ENCODE assay signal across 11 cellular contexts in the genomic region with DNA sequence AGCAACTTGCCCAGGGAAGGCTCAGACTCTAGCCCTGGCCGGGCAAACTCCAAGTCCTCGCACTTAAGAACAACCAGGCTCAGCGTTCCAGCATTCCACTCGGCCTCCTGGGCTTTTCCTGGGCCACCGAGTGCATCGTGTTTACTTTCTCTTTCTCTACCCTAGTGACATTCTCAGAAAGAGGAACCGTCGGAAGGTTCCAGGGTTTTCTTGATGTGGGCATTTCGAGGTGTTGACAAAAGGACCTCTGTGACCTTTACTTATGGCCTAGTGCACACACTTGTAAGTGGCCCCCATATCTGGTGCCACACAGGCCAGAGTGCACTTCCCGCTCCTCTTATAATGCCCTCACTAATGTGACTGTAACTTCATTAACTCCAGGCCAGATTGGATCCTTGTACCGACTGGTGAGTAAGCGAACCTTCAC. TPM values are rescaled to one million over a fixed set of nuclear protein-coding genes. Genes with fewer than 3 reads are reported as not detected.
DNase-seq lines count a peak whose midpoint lies in the region; ATAC-seq and TF ChIP-seq lines count a peak whose summit lies in the region.
"Had no signal": no experiment of that assay in that cellular context is flagged by ENCODE, and none has a peak within 500 bp of the region (broad histone marks: within the 10 kb centered on the region; RNA-seq: fewer than 3 reads in every experiment).

No MANE protein-coding gene starts in this region.

- H3K27ac Mint-ChIP-seq in activated CD8-positive, alpha-beta memory T cell treated with anti-CD3 and anti-CD28 coated beads, Interleukin-2, amount 10 ng/mL, durations not matched to agents 7 days and 5 days, result peak overlapping the region; percentile 45
- H3K27ac Mint-ChIP-seq in activated CD8-positive, alpha-beta T cell treated with anti-CD3 and anti-CD28 coated beads, Interleukin-2, amount 10 ng/mL, durations not matched to agents 7 days and 5 days, result peak overlapping the region; percentile 96

- H3K9me3 ChIP-seq in lower lobe of right lung (no peaks in the 10 kb centered on the region), PC-9 (ENCODE audit: insufficient read depth, low read depth) (no peaks in the 10 kb centered on the region)

- no peak for TF ChIP-seq CTCF in lower lobe of right lung (IDR thresholded peaks at IDR 0.05)
- TF ChIP-seq CTCF in PC-9 (conservative IDR thresholded peaks at IDR 0.05), result no peak

- H3K9me3 Mint-ChIP-seq in activated CD8-positive, alpha-beta memory T cell treated with anti-CD3 and anti-CD28 coated beads, Interleukin-2, amount 10 ng/mL, durations not matched to agents 7 days and 5 days (ENCODE audit: low read depth), result no peaks in the 10 kb centered on the region
- H3K9me3 Mint-ChIP-seq in activated CD8-positive, alpha-beta T cell treated with anti-CD3 and anti-CD28 coated beads, Interleukin-2, amount 10 ng/mL, durations not matched to agents 7 days and 5 days (ENCODE audit: insufficient read depth), result no peaks in the 10 kb centered on the region

- ATAC-seq in activated CD8-positive, alpha-beta memory T cell treated with anti-CD3 and anti-CD28 coated beads, Interleukin-2, amount 10 ng/mL, durations not matched to agents 7 days and 5 days, result no peak
- no peak for ATAC-seq in activated CD8-positive, alpha-beta T cell treated with anti-CD3 and anti-CD28 coated beads, Interleukin-2, amount 10 ng/mL, durations not matched to agents 7 days and 5 days
- ATAC-seq in lower lobe of right lung (no peak), HG03442 (IDR thresholded peaks at IDR 0.05; ENCODE audit: unreplicated experiment) (no peak)

- no TSS peak for BruUV-seq in PC-9 (replicated peaks; lab: Mats Ljungman, UMichigan)

- no peaks in the 10 kb centered on the region for H4K20me1 ChIP-seq in PC-9 (ENCODE audit: insufficient read depth)

- H3K27me3 ChIP-seq in lower lobe of right lung (ENCODE audit: low read depth), result no peaks in the 10 kb centered on the region
- no peaks in the 10 kb centered on the region for H3K27me3 ChIP-seq in PC-9 (ENCODE audit: insufficient read depth, low read depth)

- peaks cover 6% of the 10 kb centered on the region for H3K27me3 Mint-ChIP-seq in activated CD8-positive, alpha-beta memory T cell treated with anti-CD3 and anti-CD28 coated beads, Interleukin-2, amount 10 ng/mL, durations not matched to agents 7 days and 5 days
- no peaks in the 10 kb centered on the region for H3K27me3 Mint-ChIP-seq in activated CD8-positive, alpha-beta T cell treated with anti-CD3 and anti-CD28 coated beads, Interleukin-2, amount 10 ng/mL, durations not matched to agents 7 days and 5 days (ENCODE audit: low read depth)

- no peaks in the 10 kb centered on the region; the same call in 1 of the 2 replicates for H3K9me2 ChIP-seq in PC-9 (ENCODE audit: insufficient read depth)

- CTCF ChIA-PET in activated CD8-positive, alpha-beta memory T cell treated with anti-CD3 and anti-CD28 coated beads, Interleukin-2, amount 10 ng/mL, durations not matched to agents 7 days and 5 days (lab: Charles Lee), result interaction anchor here (1.0 to 1.1 kb wide), 2 partner anchors 49 to 168 kb away, joined by 3 to 5 read pairs; no protein-coding TSS in a partner anchor
- CTCF ChIA-PET in activated CD8-positive, alpha-beta T cell treated with anti-CD3 and anti-CD28 coated beads, Interleukin-2, amount 10 ng/mL, durations not matched to agents 7 days and 5 days (lab: Charles Lee), result interaction anchor here (1.0 to 3.1 kb wide), 4 partner anchors 9 to 169 kb away, joined by 5 to 17 read pairs (median 7); no protein-coding TSS in a partner anchor
- CTCF ChIA-PET in PC-9 (lab: Charles Lee), result no interaction called here

- POLR2A ChIA-PET in activated CD8-positive, alpha-beta T cell treated with anti-CD3 and anti-CD28 coated beads, Interleukin-2, amount 10 ng/mL, durations not matched to agents 7 days and 5 days (lab: Charles Lee), result interaction anchor here (0.8 to 1.7 kb wide), 3 partner anchors 9 to 52 kb away, joined by 3 to 7 read pairs (median 4); no protein-coding TSS in a partner anchor
- POLR2A ChIA-PET in PC-9 (lab: Charles Lee; ENCODE audit: unreplicated experiment), result interaction anchor here (0.6 kb wide), 1 partner anchor 88 kb away, joined by 3 read pairs; no protein-coding TSS in a partner anchor

- H3K27ac ChIP-seq in lower lobe of right lung (peak overlapping the region; percentile 75), substantia nigra (ENCODE audit: low read depth, low read length, poor library complexity, severe bottlenecking) (peak overlapping the region; percentile 40), PC-9 (no peak overlapping the region)

- H3K4me1 Mint-ChIP-seq in activated CD8-positive, alpha-beta memory T cell treated with anti-CD3 and anti-CD28 coated beads, Interleukin-2, amount 10 ng/mL, durations not matched to agents 7 days and 5 days, result peaks cover 37% of the 10 kb centered on the region
- H3K4me1 Mint-ChIP-seq in activated CD8-positive, alpha-beta T cell treated with anti-CD3 and anti-CD28 coated beads, Interleukin-2, amount 10 ng/mL, durations not matched to agents 7 days and 5 days (ENCODE audit: low read depth), result peaks cover 61% of the 10 kb centered on the region

- H3K36me3 Mint-ChIP-seq in activated CD8-positive, alpha-beta memory T cell treated with anti-CD3 and anti-CD28 coated beads, Interleukin-2, amount 10 ng/mL, durations not matched to agents 7 days and 5 days, result peaks cover 5% of the 10 kb centered on the region
- peaks cover 11% of the 10 kb centered on the region for H3K36me3 Mint-ChIP-seq in activated CD8-positive, alpha-beta T cell treated with anti-CD3 and anti-CD28 coated beads, Interleukin-2, amount 10 ng/mL, durations not matched to agents 7 days and 5 days (ENCODE audit: low read depth)

- H3K4me3 Mint-ChIP-seq in activated CD8-positive, alpha-beta memory T cell treated with anti-CD3 and anti-CD28 coated beads, Interleukin-2, amount 10 ng/mL, durations not matched to agents 7 days and 5 days, result no peak overlapping the region
- peak overlapping the region; percentile 69 for H3K4me3 Mint-ChIP-seq in activated CD8-positive, alpha-beta T cell treated with anti-CD3 and anti-CD28 coated beads, Interleukin-2, amount 10 ng/mL, durations not matched to agents 7 days and 5 days

- H3K4me1 ChIP-seq in lower lobe of right lung (peaks cover 22% of the 10 kb centered on the region), PC-9 (replicated peaks; ENCODE audit: insufficient read depth) (peaks cover 36% of the 10 kb centered on the region)

- H3K36me3 ChIP-seq in lower lobe of right lung, result no peaks in the 10 kb centered on the region
- H3K36me3 ChIP-seq in PC-9 (ENCODE audit: low read depth), result no peaks in the 10 kb centered on the region

- no peak overlapping the region for H3K4me2 ChIP-seq in PC-9

- intact Hi-C loops in lower lobe of right lung (cut with DNase I), result no loop called here
- intact Hi-C loops in PC-9 (cut with micrococcal nuclease; ENCODE audit: unreplicated experiment), result loop anchor here (5.0 kb wide), 2 partner anchors 76 to 491 kb away; no protein-coding TSS in a partner anchor

- DNase-seq in activated CD8-positive, alpha-beta memory T cell treated with anti-CD3 and anti-CD28 coated beads, Interleukin-2, amount 10 ng/mL, durations not matched to agents 7 days and 5 days, result no peak
- no peak for DNase-seq in activated CD8-positive, alpha-beta memory T cell treated with anti-CD3 and anti-CD28 coated beads for 24 hours
- DNase-seq in activated CD8-positive, alpha-beta T cell treated with anti-CD3 and anti-CD28 coated beads, Interleukin-2, amount 10 ng/mL, durations not matched to agents 7 days and 5 days, result peak; percentile 59
- DNase-seq in lower lobe of right lung (no peak), substantia nigra (lab: John Stamatoyannopoulos, UW) (peak in 7 of 49 donors; percentile 16 to 47 (median 29)), PC-9 (no peak)
- DNase-seq in stimulated activated CD4-positive, alpha-beta T cell treated with anti-CD3 and anti-CD28 coated beads, Interleukin-12 subunit alpha, Interleukin-12 subunit beta, amount 100 ng/mL, for 4 hours, result no peak
- DNase-seq: activated CD4-positive, alpha-beta T cell treated with anti-CD3 and anti-CD28 coated beads for 48 hours; NCI-H2171 had no signal

- peaks cover 16% of the 10 kb centered on the region for H3K79me2 ChIP-seq in PC-9 (ENCODE audit: low read depth)

- H2AFZ ChIP-seq in PC-9, result no peak overlapping the region

- no peak overlapping the region for H3K4me3 ChIP-seq in lower lobe of right lung
- no peak overlapping the region for H3K4me3 ChIP-seq in PC-9

- peaks cover 13% of the 10 kb centered on the region for H3F3A ChIP-seq in PC-9 (ENCODE audit: insufficient read depth, low read depth)

RNA-seq across cellular contexts. Expression of gene BANP, which starts 3.1 kb away (rescaled TPM):
- total RNA-seq in activated CD8-positive, alpha-beta memory T cell treated with anti-CD3 and anti-CD28 coated beads, Interleukin-2, amount 10 ng/mL, durations not matched to agents 7 days and 5 days, result 10 to 100 TPM; 36.1 to 48.7 TPM
- 10 to 100 TPM; 34.1 to 39.8 TPM for total RNA-seq in activated CD8-positive, alpha-beta T cell treated with anti-CD3 and anti-CD28 coated beads, Interleukin-2, amount 10 ng/mL, durations not matched to agents 7 days and 5 days
- total RNA-seq in lower lobe of right lung (29.7 TPM), PC-9 (2021) (60.9 and 73.2 TPM in 2 replicates)

RNA-seq across cellular contexts. Expression of gene CA5A, which starts 11.8 kb away (rescaled TPM):
- not detected for total RNA-seq in activated CD8-positive, alpha-beta memory T cell treated with anti-CD3 and anti-CD28 coated beads, Interleukin-2, amount 10 ng/mL, durations not matched to agents 7 days and 5 days
- not detected for total RNA-seq in activated CD8-positive, alpha-beta T cell treated with anti-CD3 and anti-CD28 coated beads, Interleukin-2, amount 10 ng/mL, durations not matched to agents 7 days and 5 days
- total RNA-seq in lower lobe of right lung, result 0.06 TPM
- total RNA-seq in PC-9 (2021), result 0.05 and 0.26 TPM in 2 replicates
- total RNA-seq: kidney epithelial cell had no signal
